ENCODE assay signal across 24 cellular contexts in the genomic region with DNA sequence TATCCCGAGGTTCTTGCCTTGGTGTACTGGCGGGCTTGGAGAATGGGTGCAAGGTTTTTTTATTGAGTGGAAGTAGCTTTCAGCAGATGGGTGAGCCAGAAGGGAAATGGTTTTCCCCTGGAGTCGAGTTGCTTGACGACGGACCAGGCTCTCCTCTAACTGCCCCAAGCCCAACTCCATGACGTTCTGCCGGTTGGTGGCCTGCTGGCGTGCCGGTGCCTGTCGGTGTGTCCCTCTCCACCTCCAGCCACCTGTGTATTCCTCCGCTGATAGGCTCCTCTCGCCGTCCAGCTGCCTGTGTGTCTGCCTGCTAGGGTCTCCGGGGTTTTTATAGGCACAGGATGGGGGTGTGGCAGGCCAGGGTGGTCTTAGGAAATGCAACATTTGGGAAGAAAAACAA.
"Had no signal": no experiment of that assay in that cellular context is flagged by ENCODE, and none has a peak within 500 bp of the region (broad histone marks: within the 10 kb centered on the region; RNA-seq: fewer than 3 reads in every experiment).

No MANE protein-coding gene starts in this region.

- ATAC-seq: activated T-cell treated with anti-CD3 and anti-CD28 coated beads, Interleukin-2, amount 50 U/mL, for 4 hours; gastroesophageal sphincter; heart left ventricle; naive thymus-derived CD8-positive, alpha-beta T cell; stimulated activated memory B cell treated with anti-CD40 and anti-IgM and Interleukin-4, amounts not matched to agents 10 μg/mL and 1 μg/mL and 100 μg/mL, for 72 hours had no signal

- H3K27ac ChIP-seq: coronary artery, gastroesophageal sphincter, heart left ventricle, lower lobe of right lung, sigmoid colon, stomach, suprapubic skin, vagina had no signal

- H3K9me3 Mint-ChIP-seq: activated naive CD8-positive, alpha-beta T cell treated with anti-CD3 and anti-CD28 coated beads for 36 hours; activated T-cell treated with anti-CD3 and anti-CD28 coated beads, Interleukin-2, amount 50 U/mL, for 4 hours; mesothelial cell of epicardium; stimulated activated memory B cell treated with anti-CD40 and anti-IgM and Interleukin-4, amounts not matched to agents 10 μg/mL and 1 μg/mL and 100 μg/mL, for 72 hours had no signal

- H3K27ac Mint-ChIP-seq: activated CD4-positive, alpha-beta T cell treated with anti-CD3 and anti-CD28 coated beads for 36 hours; activated naive CD8-positive, alpha-beta T cell treated with anti-CD3 and anti-CD28 coated beads for 36 hours; mesothelial cell of epicardium; progenitor cell of endocrine pancreas; stimulated activated memory B cell treated with anti-CD40 and anti-IgM and Interleukin-4, amounts not matched to agents 10 μg/mL and 1 μg/mL and 100 μg/mL, for 72 hours; type B pancreatic cell had no signal

- H3K9me3 ChIP-seq: gastroesophageal sphincter, heart left ventricle, lower lobe of right lung, sigmoid colon, stomach, suprapubic skin, vagina had no signal

- H3K27me3 ChIP-seq: gastroesophageal sphincter, heart left ventricle, sigmoid colon, stomach, suprapubic skin, vagina had no signal

- DNase-seq: activated CD4-positive, alpha-beta T cell treated with anti-CD3 and anti-CD28 coated beads, Interleukin-2, amount 50 U/mL, for 48 hours; activated naive CD4-positive, alpha-beta T cell treated with Interleukin-2 at 50 U/mL for 16 hours; activated naive CD8-positive, alpha-beta T cell treated with anti-CD3 and anti-CD28 coated beads for 36 hours; activated T-cell treated with anti-CD3 and anti-CD28 coated beads, Interleukin-2, amount 50 U/mL, for 4 hours; heart left ventricle; kidney; lower lobe of right lung; retina; sigmoid colon; stimulated activated CD4-positive, alpha-beta T cell treated with anti-CD3 and anti-CD28 coated beads, Interleukin-15, amount 100 ng/mL, for 24 hours; stomach; T-helper 9 cell had no signal

- H3K36me3 ChIP-seq: gastroesophageal sphincter, heart left ventricle, lower lobe of right lung, sigmoid colon, stomach, suprapubic skin, vagina had no signal

- H3K4me1 Mint-ChIP-seq: stimulated activated memory B cell treated with anti-CD40 and anti-IgM and Interleukin-4, amounts not matched to agents 10 μg/mL and 1 μg/mL and 100 μg/mL, for 72 hours had no signal

- FAIRE-seq: astrocyte, kidney had no signal

- H3K4me2 ChIP-seq: smooth muscle cell had no signal

- H3K4me3 Mint-ChIP-seq: activated CD4-positive, alpha-beta T cell treated with anti-CD3 and anti-CD28 coated beads for 36 hours; activated naive CD8-positive, alpha-beta T cell treated with anti-CD3 and anti-CD28 coated beads for 36 hours; activated T-cell treated with anti-CD3 and anti-CD28 coated beads, Interleukin-2, amount 50 U/mL, for 4 hours; mesothelial cell of epicardium; stimulated activated memory B cell treated with anti-CD40 and anti-IgM and Interleukin-4, amounts not matched to agents 10 μg/mL and 1 μg/mL and 100 μg/mL, for 72 hours; type B pancreatic cell had no signal

- H3K36me3 Mint-ChIP-seq: activated naive CD8-positive, alpha-beta T cell treated with anti-CD3 and anti-CD28 coated beads for 36 hours; mesothelial cell of epicardium; naive thymus-derived CD8-positive, alpha-beta T cell; stimulated activated memory B cell treated with anti-CD40 and anti-IgM and Interleukin-4, amounts not matched to agents 10 μg/mL and 1 μg/mL and 100 μg/mL, for 72 hours had no signal

- H3K4me3 ChIP-seq: coronary artery, gastroesophageal sphincter, heart left ventricle, lower lobe of right lung, sigmoid colon, smooth muscle cell, stomach, suprapubic skin, vagina had no signal

- H3K27me3 Mint-ChIP-seq: activated CD4-positive, alpha-beta T cell treated with anti-CD3 and anti-CD28 coated beads for 36 hours; activated naive CD8-positive, alpha-beta T cell treated with anti-CD3 and anti-CD28 coated beads for 36 hours; progenitor cell of endocrine pancreas; type B pancreatic cell had no signal
